Comparison of ENCODE assay signal across 8 cellular contexts in genomic region chr14:65321370-65321875, GRCh38.
DNase-seq lines count a peak whose midpoint lies in the region; ATAC-seq and TF ChIP-seq lines count a peak whose summit lies in the region.

No MANE protein-coding gene starts in this region.

- H3K36me3 Mint-ChIP-seq in activated naive CD8-positive, alpha-beta T cell = peaks cover 9% of the 10 kb centered on the region

- no peaks in the 10 kb centered on the region for H3K27me3 Mint-ChIP-seq in activated naive CD8-positive, alpha-beta T cell

- H3K4me2 ChIP-seq in DOHH2 (ENCODE audit: low read length) = peak overlapping the region; percentile 96

- H3K27ac Mint-ChIP-seq in activated naive CD8-positive, alpha-beta T cell = peak overlapping the region; percentile 31

- peaks cover 16% of the 10 kb centered on the region for H3K79me2 ChIP-seq in DOHH2 (ENCODE audit: control insufficient read depth, low read length)

- peaks cover 22% of the 10 kb centered on the region for H3F3A ChIP-seq in DOHH2 (ENCODE audit: control insufficient read depth, insufficient read depth)

- in situ Hi-C loops in brain microvascular endothelial cell (cut with HindIII; ENCODE audit: low pct_ligation_motif_present, low sequenced_read_pairs) = no loop called here

- H3K27ac ChIP-seq in DOHH2 (ENCODE audit: low read depth, low read length) (peak overlapping the region; percentile 99), caudate nucleus (ENCODE audit: low read depth, low read length) (no peak overlapping the region), brain microvascular endothelial cell (no peak overlapping the region)

- ATAC-seq in GM19438 (IDR thresholded peaks at IDR 0.05; ENCODE audit: low read depth, unreplicated experiment) (peak; percentile 48), HG03439 (IDR thresholded peaks at IDR 0.05; ENCODE audit: unreplicated experiment) (peak; percentile 42)

- no peaks in the 10 kb centered on the region for H3K27me3 ChIP-seq in DOHH2 (ENCODE audit: control insufficient read depth, low read length)
- no peaks in the 10 kb centered on the region for H3K27me3 ChIP-seq in brain microvascular endothelial cell (replicated peaks)

- no peaks in the 10 kb centered on the region for H3K9me2 ChIP-seq in DOHH2 (replicated peaks; ENCODE audit: control insufficient read depth, low read length)

- no peak for DNase-seq in caudate nucleus (lab: John Stamatoyannopoulos, UW)
- no peak for DNase-seq in brain microvascular endothelial cell
- no peak for DNase-seq in nucleus accumbens (lab: John Stamatoyannopoulos, UW)
- no peak for DNase-seq in T1000 (lab: John Stamatoyannopoulos, UW)

- TF ChIP-seq CTCF in DOHH2 (IDR thresholded peaks at IDR 0.05; ENCODE audit: low read depth, low read length, poor library complexity, severe bottlenecking) = no peak
- no peak for TF ChIP-seq CTCF in brain microvascular endothelial cell (IDR thresholded peaks at IDR 0.05; ENCODE audit: low read depth, low read length, missing control alignments)

- H3K4me3 ChIP-seq in DOHH2 (ENCODE audit: low read length) (peak overlapping the region; percentile 58), brain microvascular endothelial cell (ENCODE audit: low read depth, low read length) (no peak overlapping the region)

- H3K9me3 Mint-ChIP-seq in activated naive CD8-positive, alpha-beta T cell (ENCODE audit: low read depth) = no peaks in the 10 kb centered on the region

- H3K4me1 ChIP-seq in DOHH2 (ENCODE audit: control insufficient read depth, low read length) = peaks cover 86% of the 10 kb centered on the region

- H4K20me1 ChIP-seq in DOHH2 (ENCODE audit: control insufficient read depth, insufficient read depth, low read depth, low read length) = no peaks in the 10 kb centered on the region

- no peaks in the 10 kb centered on the region for H3K9me3 ChIP-seq in DOHH2 (ENCODE audit: control insufficient read depth, insufficient read depth, low read length)

- peaks cover 12% of the 10 kb centered on the region for H3K36me3 ChIP-seq in DOHH2 (ENCODE audit: control insufficient read depth, low read length)
- H3K36me3 ChIP-seq in brain microvascular endothelial cell (replicated peaks) = no peaks in the 10 kb centered on the region

- H3K4me3 Mint-ChIP-seq in activated naive CD8-positive, alpha-beta T cell = no peak overlapping the region

- H3K4me1 Mint-ChIP-seq in activated naive CD8-positive, alpha-beta T cell (ENCODE audit: low read depth) = peaks cover 33% of the 10 kb centered on the region
